8 cellular contexts compared by ENCODE assay signal in genomic region chr19:15124572-15125231, GRCh38. TPM values are rescaled to one million over a fixed set of nuclear protein-coding genes. Genes with fewer than 3 reads are reported as not detected.
DNase-seq lines count a peak whose midpoint lies in the region; ATAC-seq and TF ChIP-seq lines count a peak whose summit lies in the region.

No MANE protein-coding gene starts in this region.

- peak overlapping the region; percentile 97 for H2BK15ac ChIP-seq in neuronal stem cell (ENCODE audit: low read length)

- peak overlapping the region; percentile 99 for H3K18ac ChIP-seq in neuronal stem cell (ENCODE audit: low read length)

- H3K79me2 ChIP-seq in fibroblast of lung (ENCODE audit: control insufficient read depth, insufficient read depth, low read length) = peaks cover 16% of the 10 kb centered on the region

- no peak overlapping the region for H3K4ac ChIP-seq in neuronal stem cell (ENCODE audit: low read length)

- H3K4me2 ChIP-seq in fibroblast of lung (ENCODE audit: extremely low read depth, insufficient read depth, low read length) (peak overlapping the region; percentile 81), neuronal stem cell (ENCODE audit: insufficient read depth, low read length, poor library complexity, severe bottlenecking) (peak overlapping the region; percentile 77)

- DNase-seq in BE2C (no peak), T-helper 2 cell (peak in 3 of 5 experiments; percentile 16 to 73 (median 27)), fibroblast of lung (ENCODE audit: low read depth in 2 of 2) (no peak), neuronal stem cell (ENCODE audit: low spot score) (no peak), NCI-H1092 (lab: John Stamatoyannopoulos, UW) (no peak), cortex of kidney (lab: John Stamatoyannopoulos, UW) (no peak), SHP77 (lab: John Stamatoyannopoulos, UW) (no peak)

- H3K27ac ChIP-seq in fibroblast of lung (ENCODE audit: insufficient read depth, low read length) (peak overlapping the region; percentile 94), neuronal stem cell (replicated peaks; ENCODE audit: low read length) (peak overlapping the region; percentile 93)

- H4K20me1 ChIP-seq in fibroblast of lung (ENCODE audit: control insufficient read depth, extremely low read depth, insufficient read depth, low read length) = no peaks in the 10 kb centered on the region

- H3K9ac ChIP-seq in fibroblast of lung (ENCODE audit: insufficient read depth, low read length) (peak overlapping the region; percentile 81), neuronal stem cell (ENCODE audit: low read depth, low read length, poor library complexity) (peak overlapping the region; percentile 94)

- peaks cover 12% of the 10 kb centered on the region for H3K79me1 ChIP-seq in neuronal stem cell (ENCODE audit: low read depth, low read length)

- H3K36me3 ChIP-seq in BE2C = peaks cover 14% of the 10 kb centered on the region
- peaks cover 8% of the 10 kb centered on the region for H3K36me3 ChIP-seq in fibroblast of lung (ENCODE audit: control insufficient read depth, insufficient read depth, low read length)
- peaks cover 24 to 33% of the 10 kb centered on the region in 2 donors for H3K36me3 ChIP-seq in neuronal stem cell (replicated peaks in 1 of 2; ENCODE audit: control insufficient read depth in 2 of 2, insufficient read depth in 2 of 2, low read length in 2 of 2)

- peak overlapping the region; percentile 65 for H4K8ac ChIP-seq in neuronal stem cell (ENCODE audit: low read depth, low read length)

- no peak for TF ChIP-seq CTCF in BE2C (IDR thresholded peaks at IDR 0.05; ENCODE audit: low read depth, low read length)
- no peak for TF ChIP-seq CTCF in fibroblast of lung (conservative IDR thresholded peaks at IDR 0.05 in 1 of 2, IDR thresholded peaks at IDR 0.05 in 1 of 2; ENCODE audit: low read depth in 1 of 2, low read length in 2 of 2)

- peak overlapping the region; percentile 96 for H2BK5ac ChIP-seq in neuronal stem cell (ENCODE audit: low read length)

- H3K9me3 ChIP-seq in BE2C (no peaks in the 10 kb centered on the region), fibroblast of lung (ENCODE audit: control insufficient read depth, insufficient read depth, low read depth, low read length) (no peaks in the 10 kb centered on the region), neuronal stem cell (replicated peaks in 1 of 2; ENCODE audit: control insufficient read depth in 2 of 2, insufficient read depth in 1 of 2, low read depth in 1 of 2, low read length in 2 of 2) (no peaks in the 10 kb centered on the region)

- H3K14ac ChIP-seq in neuronal stem cell (ENCODE audit: low read length) = peak overlapping the region; percentile 97

- peak; percentile 7 for ATAC-seq in GM21619 (IDR thresholded peaks at IDR 0.05; ENCODE audit: unreplicated experiment)

- no peak overlapping the region for H2BK12ac ChIP-seq in neuronal stem cell (ENCODE audit: low read length)

- peak overlapping the region; percentile 91 for H3K23ac ChIP-seq in neuronal stem cell (ENCODE audit: low read depth, low read length, poor library complexity)

- no peaks in the 10 kb centered on the region for H3K27me3 ChIP-seq in BE2C
- H3K27me3 ChIP-seq in fibroblast of lung (ENCODE audit: control insufficient read depth, insufficient read depth, low read length) = no peaks in the 10 kb centered on the region
- H3K27me3 ChIP-seq in neuronal stem cell (ENCODE audit: control insufficient read depth in 3 of 3, insufficient read depth in 3 of 3, low read depth in 1 of 3, low read length in 3 of 3) = no peaks in the 10 kb centered on the region

- H4K91ac ChIP-seq in neuronal stem cell (ENCODE audit: low read depth, low read length, poor library complexity) = no peak overlapping the region

- H2AFZ ChIP-seq in fibroblast of lung (ENCODE audit: low read length) (peak overlapping the region; percentile 95), neuronal stem cell (ENCODE audit: low read length) (peak overlapping the region; percentile 97)

- peak overlapping the region; percentile 61 for H2BK120ac ChIP-seq in neuronal stem cell (ENCODE audit: low read depth, low read length)

- no peaks in the 10 kb centered on the region for H3K4me1 ChIP-seq in BE2C
- peaks cover 8% of the 10 kb centered on the region for H3K4me1 ChIP-seq in fibroblast of lung (ENCODE audit: control insufficient read depth, extremely low read depth, insufficient read depth, low read length)
- peaks cover 3 to 7% of the 10 kb centered on the region in 2 donors for H3K4me1 ChIP-seq in neuronal stem cell (ENCODE audit: control insufficient read depth in 2 of 2, insufficient read depth in 1 of 2, low read depth in 1 of 2, low read length in 2 of 2)

- no CpG with 5 or more reads among the region's 33 CpGs for WGBS in neuronal stem cell (ENCODE audit: extremely low coverage in 2 of 2, insufficient read length in 2 of 2, insufficient replicate concordance in 1 of 2), 2 donors

- peak overlapping the region; percentile 85 for H3K4me3 ChIP-seq in BE2C (ENCODE audit: low read depth, low read length)
- H3K4me3 ChIP-seq in fibroblast of lung (replicated peaks in 1 of 4; ENCODE audit: control extremely low read depth in 1 of 4, insufficient read depth in 1 of 4, low read depth in 3 of 4, low read length in 4 of 4) = peak overlapping the region; percentile 82 to 95 (median 90)
- peak overlapping the region; percentile 71 to 83 for H3K4me3 ChIP-seq in neuronal stem cell (ENCODE audit: low read length in 2 of 2)

- peak overlapping the region; percentile 88 for H2AK5ac ChIP-seq in neuronal stem cell (ENCODE audit: low read depth, low read length)

RNA-seq across cellular contexts. Expression of gene SYDE1, which starts 17.5 kb away (rescaled TPM):
- polyA plus RNA-seq in BE2C (2012; ENCODE audit: insufficient read depth, insufficient read length, low read depth) = 6.4 TPM
- 17.5 and 21.0 TPM in 2 replicates for total RNA-seq in fibroblast of lung
- 27.9 and 28.6 TPM in 2 replicates for polyA plus RNA-seq in fibroblast of lung
- polyA plus RNA-seq in fibroblast of lung (2012) = 49.6 and 51.1 TPM in 2 replicates
- polyA minus RNA-seq in fibroblast of lung (ENCODE audit: low replicate concordance) = 60.4 and 72.3 TPM in 2 replicates
- polyA plus RNA-seq in neuronal stem cell (2013, experiment 1 of 2) = 12.9 TPM
- polyA plus RNA-seq in neuronal stem cell (2013, experiment 2 of 2) = 13.2 TPM

RNA-seq across cellular contexts. Expression of gene OR1I1, which starts 42.7 kb away (rescaled TPM):
- not detected for polyA plus RNA-seq in BE2C (2012; ENCODE audit: insufficient read depth, insufficient read length, low read depth)
- total RNA-seq in fibroblast of lung = not detected in 2 replicates
- not detected in 2 replicates for polyA plus RNA-seq in fibroblast of lung
- not detected in 2 replicates for polyA plus RNA-seq in fibroblast of lung (2012)
- polyA minus RNA-seq in fibroblast of lung (ENCODE audit: low replicate concordance) = not detected in 2 replicates
- polyA plus RNA-seq in neuronal stem cell (2013, experiment 1 of 2) = not detected
- polyA plus RNA-seq in neuronal stem cell (2013, experiment 2 of 2) = not detected

Comparison
In these comparisons a context has a peak if more than half of its experiments do, and no peak if none do; other contexts are left out.
1. DNase-seq: peak in T-helper 2 cell (3 of 5); none in BE2C (single experiment), fibroblast of lung (0 of 2), neuronal stem cell (single experiment), NCI-H1092 (single experiment), cortex of kidney (single experiment) and SHP77 (0 of 2).
2. Peak in every context shown above with its lines, with median percentiles within 50 percentile points of each other: H3K4me3 ChIP-seq.